In genomic region chr2:6074303-6074702, GRCh38 we compare ENCODE assay signal across 17 cellular contexts.
DNase-seq lines count a peak whose midpoint lies in the region; ATAC-seq and TF ChIP-seq lines count a peak whose summit lies in the region.
"Had no signal": no experiment of that assay in that cellular context is flagged by ENCODE, and none has a peak within 500 bp of the region (broad histone marks: within the 10 kb centered on the region; RNA-seq: fewer than 3 reads in every experiment).

No MANE protein-coding gene starts in this region.

- H3K27me3 ChIP-seq in neural cell (ENCODE audit: insufficient read depth, low read depth, low read length), result no peaks in the 10 kb centered on the region
- H3K27me3 ChIP-seq: BLaER1 treated with 17β-estradiol and CSF1 and Interleukin-3, amounts not matched to agents 10 nM and 100 nM had no signal

- H3K27ac Mint-ChIP-seq in type B pancreatic cell, result peak overlapping the region; percentile 68
- H3K27ac Mint-ChIP-seq: activated CD8-positive, alpha-beta T cell treated with anti-CD3 and anti-CD28 coated beads, Interleukin-2, amount 10 ng/mL, durations not matched to agents 7 days and 5 days; T-cell had no signal

- peak overlapping the region; percentile 74 for H3K9ac ChIP-seq in neural cell (ENCODE audit: low read length)
- H3K9ac ChIP-seq: BLaER1 treated with 17β-estradiol and CSF1 and Interleukin-3, amounts not matched to agents 10 nM and 100 nM had no signal

- no peak for ATAC-seq in GM18873 (IDR thresholded peaks at IDR 0.05; ENCODE audit: low FRiP score, unreplicated experiment)
- ATAC-seq: activated CD8-positive, alpha-beta T cell treated with anti-CD3 and anti-CD28 coated beads, Interleukin-2, amount 10 ng/mL, durations not matched to agents 7 days and 5 days; PC-3; T-cell had no signal

- H3K27me3 Mint-ChIP-seq in type B pancreatic cell, result no peaks in the 10 kb centered on the region
- H3K27me3 Mint-ChIP-seq: T-cell had no signal

- no peaks in the 10 kb centered on the region for H3K9me3 ChIP-seq in neural cell (ENCODE audit: low read length)
- H3K9me3 ChIP-seq: BLaER1 treated with 17β-estradiol and CSF1 and Interleukin-3, amounts not matched to agents 10 nM and 100 nM; Caco-2 had no signal

- H2AFZ ChIP-seq in neural cell (ENCODE audit: low read depth, low read length), result peak overlapping the region; percentile 52

- peak overlapping the region; percentile 95 for H3K27ac ChIP-seq in neural cell (ENCODE audit: low read length)
- H3K27ac ChIP-seq: BLaER1 treated with 17β-estradiol and CSF1 and Interleukin-3, amounts not matched to agents 10 nM and 100 nM; epithelial cell of prostate had no signal

- H3K79me2 ChIP-seq in neural cell (replicated peaks; ENCODE audit: insufficient read depth, low read length), result peaks cover 38% of the 10 kb centered on the region

- no peaks in the 10 kb centered on the region for H3K9me2 ChIP-seq in neural cell (ENCODE audit: insufficient read depth, low read length)

- H3K36me3 Mint-ChIP-seq in type B pancreatic cell, result no peaks in the 10 kb centered on the region
- H3K36me3 Mint-ChIP-seq: T-cell had no signal

- H3K9me3 Mint-ChIP-seq in type B pancreatic cell, result no peaks in the 10 kb centered on the region

- H3K4me3 ChIP-seq in neural cell (ENCODE audit: low read length), result peak overlapping the region; percentile 56
- H3K4me3 ChIP-seq: BLaER1 treated with 17β-estradiol and CSF1 and Interleukin-3, amounts not matched to agents 10 nM and 100 nM had no signal

- TF ChIP-seq CTCF in neural cell (IDR thresholded peaks at IDR 0.05; ENCODE audit: poor library complexity, severe bottlenecking) (no peak), type B pancreatic cell (conservative IDR thresholded peaks at IDR 0.05) (no peak)

- DNase-seq in SHP77 (lab: John Stamatoyannopoulos, UW) (peak; percentile 73 to 75), SHP77 treated with DMSO at 0.1 percent for 48 hours (lab: John Stamatoyannopoulos, UW) (no peak), ecto neural progenitor cell (ENCODE audit: low spot score) (peak; percentile 51), type B pancreatic cell (ENCODE audit: extremely low spot score, unreplicated experiment) (no peak), kidney tubule cell (ENCODE audit: low spot score) (no peak), cerebellar cortex (ENCODE audit: low spot score) (no peak)
- DNase-seq: activated CD4-positive, alpha-beta T cell treated with anti-CD3 and anti-CD28 coated beads for 1 hour; activated CD8-positive, alpha-beta T cell treated with anti-CD3 and anti-CD28 coated beads, Interleukin-2, amount 10 ng/mL, durations not matched to agents 7 days and 5 days; activated gamma-delta T cell; Caco-2; PC-3; SIG-M5; T-cell had no signal

- peaks cover 45% of the 10 kb centered on the region for H3K4me1 Mint-ChIP-seq in type B pancreatic cell (ENCODE audit: unreplicated experiment)
- H3K4me1 Mint-ChIP-seq: T-cell had no signal

- peak overlapping the region; percentile 54 for H3K4me3 Mint-ChIP-seq in type B pancreatic cell
- H3K4me3 Mint-ChIP-seq: activated CD8-positive, alpha-beta T cell treated with anti-CD3 and anti-CD28 coated beads, Interleukin-2, amount 10 ng/mL, durations not matched to agents 7 days and 5 days; T-cell had no signal

- H3F3A ChIP-seq in neural cell (ENCODE audit: insufficient read depth, low read length, poor library complexity, severe bottlenecking), result peaks cover 6% of the 10 kb centered on the region

- H3K4me2 ChIP-seq in neural cell (ENCODE audit: low read length), result peak overlapping the region; percentile 77
- H3K4me2 ChIP-seq: BLaER1 treated with 17β-estradiol and CSF1 and Interleukin-3, amounts not matched to agents 10 nM and 100 nM had no signal

- no peaks in the 10 kb centered on the region for H3K36me3 ChIP-seq in neural cell (ENCODE audit: insufficient read depth, low read length)
- H3K36me3 ChIP-seq: BLaER1 treated with 17β-estradiol and CSF1 and Interleukin-3, amounts not matched to agents 10 nM and 100 nM had no signal

- TF ChIP-seq RAD21 in neural cell (conservative IDR thresholded peaks at IDR 0.05), result no peak

- no peak for TF ChIP-seq EP300 in neural cell (conservative IDR thresholded peaks at IDR 0.05; ENCODE audit: poor library complexity, severe bottlenecking)

- no peaks in the 10 kb centered on the region for H4K20me1 ChIP-seq in neural cell (ENCODE audit: insufficient read depth)
- H4K20me1 ChIP-seq: BLaER1 treated with 17β-estradiol and CSF1 and Interleukin-3, amounts not matched to agents 10 nM and 100 nM had no signal

TF ChIP-seq in neural cell, 6 proteins besides CTCF, POLR2A, EP300 and RAD21:
- TF ChIP-seq TAF1 (IDR thresholded peaks at IDR 0.05; ENCODE audit: low read depth) (no peak), EZH2 (IDR thresholded peaks at IDR 0.05; ENCODE audit: borderline replicate concordance, insufficient read depth, low read length, poor library complexity, severe bottlenecking) (no peak), POLR2AphosphoS5 (IDR thresholded peaks at IDR 0.05) (peak; percentile 35), SMC3 (conservative IDR thresholded peaks at IDR 0.05; ENCODE audit: poor library complexity) (no peak), MXI1 (conservative IDR thresholded peaks at IDR 0.05; ENCODE audit: poor library complexity, severe bottlenecking) (no peak)
- TF ChIP-seq, protein P1, sequence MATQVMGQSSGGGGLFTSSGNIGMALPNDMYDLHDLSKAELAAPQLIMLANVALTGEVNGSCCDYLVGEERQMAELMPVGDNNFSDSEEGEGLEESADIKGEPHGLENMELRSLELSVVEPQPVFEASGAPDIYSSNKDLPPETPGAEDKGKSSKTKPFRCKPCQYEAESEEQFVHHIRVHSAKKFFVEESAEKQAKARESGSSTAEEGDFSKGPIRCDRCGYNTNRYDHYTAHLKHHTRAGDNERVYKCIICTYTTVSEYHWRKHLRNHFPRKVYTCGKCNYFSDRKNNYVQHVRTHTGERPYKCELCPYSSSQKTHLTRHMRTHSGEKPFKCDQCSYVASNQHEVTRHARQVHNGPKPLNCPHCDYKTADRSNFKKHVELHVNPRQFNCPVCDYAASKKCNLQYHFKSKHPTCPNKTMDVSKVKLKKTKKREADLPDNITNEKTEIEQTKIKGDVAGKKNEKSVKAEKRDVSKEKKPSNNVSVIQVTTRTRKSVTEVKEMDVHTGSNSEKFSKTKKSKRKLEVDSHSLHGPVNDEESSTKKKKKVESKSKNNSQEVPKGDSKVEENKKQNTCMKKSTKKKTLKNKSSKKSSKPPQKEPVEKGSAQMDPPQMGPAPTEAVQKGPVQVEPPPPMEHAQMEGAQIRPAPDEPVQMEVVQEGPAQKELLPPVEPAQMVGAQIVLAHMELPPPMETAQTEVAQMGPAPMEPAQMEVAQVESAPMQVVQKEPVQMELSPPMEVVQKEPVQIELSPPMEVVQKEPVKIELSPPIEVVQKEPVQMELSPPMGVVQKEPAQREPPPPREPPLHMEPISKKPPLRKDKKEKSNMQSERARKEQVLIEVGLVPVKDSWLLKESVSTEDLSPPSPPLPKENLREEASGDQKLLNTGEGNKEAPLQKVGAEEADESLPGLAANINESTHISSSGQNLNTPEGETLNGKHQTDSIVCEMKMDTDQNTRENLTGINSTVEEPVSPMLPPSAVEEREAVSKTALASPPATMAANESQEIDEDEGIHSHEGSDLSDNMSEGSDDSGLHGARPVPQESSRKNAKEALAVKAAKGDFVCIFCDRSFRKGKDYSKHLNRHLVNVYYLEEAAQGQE (IDR thresholded peaks at IDR 0.05; ENCODE audit: borderline replicate concordance), result peak; percentile 40

Comparison
In these comparisons a context has a peak if more than half of its experiments do, and no peak if none do; other contexts are left out.
1. DNase-seq: peak in SHP77 (2 of 2) and ecto neural progenitor cell (single experiment); none in SHP77 treated with DMSO at 0.1 percent for 48 hours (single experiment), type B pancreatic cell (single experiment), kidney tubule cell (single experiment) and cerebellar cortex (single experiment).